Comparison of ENCODE assay signal across 16 cellular contexts in genomic region chr9:113906411-113907110, GRCh38. TPM values are rescaled to one million over a fixed set of nuclear protein-coding genes. Genes with fewer than 3 reads are reported as not detected.
DNase-seq lines count a peak whose midpoint lies in the region; ATAC-seq, FAIRE-seq and TF ChIP-seq lines count a peak whose summit lies in the region.
"Had no signal": no experiment of that assay in that cellular context is flagged by ENCODE, and none has a peak within 500 bp of the region (broad histone marks: within the 10 kb centered on the region; RNA-seq: fewer than 3 reads in every experiment).

No MANE protein-coding gene starts in this region.

- intact Hi-C loops in Right ventricle myocardium inferior (cut with DNase I), result no loop called here
- intact Hi-C loops in aorta (cut with DNase I), result no loop called here

- TF ChIP-seq CTCF in right atrium auricular region (IDR thresholded peaks at IDR 0.05) (no peak), astrocyte (IDR thresholded peaks at IDR 0.05; ENCODE audit: insufficient read depth, low read depth, low read length) (no peak)

- H3K4me1 Mint-ChIP-seq in astrocyte (ENCODE audit: low read depth, unreplicated experiment), result peaks cover 13% of the 10 kb centered on the region
- H3K4me1 Mint-ChIP-seq: B cell had no signal

- H3K9ac ChIP-seq in astrocyte (ENCODE audit: low read length), result no peak overlapping the region

- H2AFZ ChIP-seq in astrocyte (ENCODE audit: low read depth, low read length), result no peak overlapping the region

- no peaks in the 10 kb centered on the region for H3K27me3 ChIP-seq in right atrium auricular region
- no peaks in the 10 kb centered on the region for H3K27me3 ChIP-seq in astrocyte (ENCODE audit: insufficient read depth, low read length)
- no peaks in the 10 kb centered on the region for H3K27me3 ChIP-seq in aorta (ENCODE audit: control insufficient read depth in 1 of 2, insufficient read depth in 2 of 2, low read length in 1 of 2)
- H3K27me3 ChIP-seq: dorsolateral prefrontal cortex, pancreas had no signal

- peaks cover 90% of the 10 kb centered on the region for H3K79me2 ChIP-seq in astrocyte (ENCODE audit: insufficient read depth, low read length)

- FAIRE-seq in astrocyte (lab: Jason Lieb, UNC), result no peak
- FAIRE-seq: pancreas had no signal

- peak overlapping the region; percentile 15 for H3K4me2 ChIP-seq in astrocyte (ENCODE audit: low read length)

- peaks cover 93% of the 10 kb centered on the region for H4K20me1 ChIP-seq in astrocyte (ENCODE audit: insufficient read depth, low read length)

- H3K27ac Mint-ChIP-seq in astrocyte (ENCODE audit: unreplicated experiment), result no peak overlapping the region
- H3K27ac Mint-ChIP-seq: B cell had no signal

- peaks cover 5% of the 10 kb centered on the region for H3K36me3 Mint-ChIP-seq in astrocyte (ENCODE audit: low read depth, unreplicated experiment)

- H3K27ac ChIP-seq in right atrium auricular region (no peak overlapping the region), astrocyte (ENCODE audit: low read depth, low read length) (no peak overlapping the region), aorta (ENCODE audit: low read depth in 1 of 2, low read length in 2 of 2) (no peak overlapping the region)
- H3K27ac ChIP-seq: dorsolateral prefrontal cortex, SK-N-MC had no signal

- H3K9me3 ChIP-seq in right atrium auricular region (peaks cover 0 to 11% of the 10 kb centered on the region in 2 donors), astrocyte (ENCODE audit: insufficient read depth, low read depth, low read length) (no peaks in the 10 kb centered on the region), aorta (ENCODE audit: control insufficient read depth, low read length) (no peaks in the 10 kb centered on the region)
- H3K9me3 ChIP-seq: pancreas had no signal

- H3K27me3 Mint-ChIP-seq in astrocyte (ENCODE audit: low read depth, unreplicated experiment), result no peaks in the 10 kb centered on the region

- no peak for ATAC-seq in Right ventricle myocardium inferior
- peak; percentile 31 for ATAC-seq in aorta (ENCODE audit: low FRiP score)
- no peak for ATAC-seq in HG03196 (IDR thresholded peaks at IDR 0.05; ENCODE audit: unreplicated experiment)

- H3K4me3 ChIP-seq in right atrium auricular region (no peak overlapping the region), astrocyte (ENCODE audit: insufficient read depth, low read depth, low read length) (no peak overlapping the region), aorta (ENCODE audit: low read length in 2 of 2) (no peak overlapping the region)
- H3K4me3 ChIP-seq: dorsolateral prefrontal cortex, pancreas, SK-N-MC had no signal

- peak; percentile 38 for DNase-seq in right atrium auricular region (ENCODE audit: low spot score)
- no peak for DNase-seq in Right ventricle myocardium inferior (ENCODE audit: missing footprints)
- DNase-seq in astrocyte (ENCODE audit: low read depth), result peak; percentile 62
- peak; percentile 62 for DNase-seq in glomerular visceral epithelial cell (ENCODE audit: extremely low spot score)
- DNase-seq in aorta, result no peak
- DNase-seq in 8988T, result no peak
- no peak for DNase-seq in hippocampal formation (lab: John Stamatoyannopoulos, UW)
- DNase-seq: DMS153, dorsolateral prefrontal cortex, Kasumi-1, NCI-H2081 treated with DMSO at 0.1 percent for 48 hours, pancreas had no signal

- H3K9me3 Mint-ChIP-seq in astrocyte (ENCODE audit: unreplicated experiment), result peaks cover 5% of the 10 kb centered on the region

- H3K4me1 ChIP-seq in right atrium auricular region, result no peaks in the 10 kb centered on the region
- H3K4me1 ChIP-seq in astrocyte (ENCODE audit: insufficient read depth, low read length), result peaks cover 10% of the 10 kb centered on the region
- H3K4me1 ChIP-seq in aorta (ENCODE audit: control insufficient read depth in 1 of 2, insufficient read depth in 2 of 2, low read length in 2 of 2), result peaks cover 4 to 10% of the 10 kb centered on the region in 2 donors

- H3K36me3 ChIP-seq in right atrium auricular region (no peaks in the 10 kb centered on the region), astrocyte (ENCODE audit: insufficient read depth, low read length) (no peaks in the 10 kb centered on the region), aorta (ENCODE audit: control insufficient read depth in 1 of 2, insufficient read depth in 2 of 2, low read length in 1 of 2) (no peaks in the 10 kb centered on the region)
- H3K36me3 ChIP-seq: pancreas had no signal

- 61 to 67% methylated on average over 6 of the region's 6 CpGs for WGBS in aorta, 2 donors

- no peak overlapping the region for H3K4me3 Mint-ChIP-seq in astrocyte (ENCODE audit: unreplicated experiment)
- H3K4me3 Mint-ChIP-seq: B cell, brain had no signal

RNA-seq across cellular contexts. Expression of gene ZNF618, which starts 30.5 kb away (rescaled TPM):
- total RNA-seq in right atrium auricular region (1 to 10 TPM; 1.4 to 3.0 TPM), Right ventricle myocardium inferior (1.6 TPM), astrocyte (29.6 and 30.1 TPM in 2 replicates), aorta (10 to 100 TPM; 15.4 to 17.3 TPM)
- 1 to 10 TPM; 4.9 to 7.5 TPM for polyA plus RNA-seq in aorta

Comparison
In these comparisons a context has a peak if more than half of its experiments do, and no peak if none do; other contexts are left out.
1. DNase-seq: peak in right atrium auricular region (single experiment), astrocyte (single experiment) and glomerular visceral epithelial cell (single experiment); none in Right ventricle myocardium inferior (single experiment), aorta (0 of 2), 8988T (single experiment) and hippocampal formation (0 of 2).